Comparison of ENCODE assay signal across 1 cellular context in the genomic region with DNA sequence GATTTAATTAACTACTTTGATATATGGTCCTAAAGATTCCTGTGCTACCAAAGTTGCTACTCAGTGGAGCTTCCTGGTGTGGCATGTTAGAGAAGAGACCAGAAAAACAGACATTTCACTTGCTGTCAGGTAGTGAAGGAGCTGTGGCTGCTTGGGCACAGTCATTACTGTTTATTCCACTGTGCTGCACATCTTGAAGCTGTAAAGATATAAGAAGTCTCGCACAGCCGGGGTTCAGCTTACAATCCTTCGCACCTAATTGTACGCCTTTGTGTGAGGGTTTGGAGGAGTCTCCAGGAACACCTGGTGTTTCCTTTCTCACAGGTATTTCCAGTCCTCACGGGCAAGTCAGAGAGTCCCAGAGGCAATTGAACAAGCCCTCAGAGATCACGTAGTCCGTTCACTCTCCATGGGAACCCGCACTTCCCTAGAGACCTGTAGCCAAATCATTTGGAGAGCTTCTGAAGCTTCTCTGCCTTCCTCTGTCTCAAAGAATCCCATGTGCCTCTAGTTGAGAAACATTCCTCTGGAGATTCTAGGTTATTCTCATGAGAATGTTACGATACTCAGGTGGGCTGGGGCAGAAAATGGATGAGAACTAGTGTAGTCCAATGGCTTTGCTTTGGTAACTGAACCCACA.
TF ChIP-seq lines count a peak whose summit lies in the region.

No MANE protein-coding gene starts in this region.

TF ChIP-seq in GM23338, 12 proteins besides CTCF, POLR2A, EP300 and RAD21:
- TF ChIP-seq, protein P1, sequence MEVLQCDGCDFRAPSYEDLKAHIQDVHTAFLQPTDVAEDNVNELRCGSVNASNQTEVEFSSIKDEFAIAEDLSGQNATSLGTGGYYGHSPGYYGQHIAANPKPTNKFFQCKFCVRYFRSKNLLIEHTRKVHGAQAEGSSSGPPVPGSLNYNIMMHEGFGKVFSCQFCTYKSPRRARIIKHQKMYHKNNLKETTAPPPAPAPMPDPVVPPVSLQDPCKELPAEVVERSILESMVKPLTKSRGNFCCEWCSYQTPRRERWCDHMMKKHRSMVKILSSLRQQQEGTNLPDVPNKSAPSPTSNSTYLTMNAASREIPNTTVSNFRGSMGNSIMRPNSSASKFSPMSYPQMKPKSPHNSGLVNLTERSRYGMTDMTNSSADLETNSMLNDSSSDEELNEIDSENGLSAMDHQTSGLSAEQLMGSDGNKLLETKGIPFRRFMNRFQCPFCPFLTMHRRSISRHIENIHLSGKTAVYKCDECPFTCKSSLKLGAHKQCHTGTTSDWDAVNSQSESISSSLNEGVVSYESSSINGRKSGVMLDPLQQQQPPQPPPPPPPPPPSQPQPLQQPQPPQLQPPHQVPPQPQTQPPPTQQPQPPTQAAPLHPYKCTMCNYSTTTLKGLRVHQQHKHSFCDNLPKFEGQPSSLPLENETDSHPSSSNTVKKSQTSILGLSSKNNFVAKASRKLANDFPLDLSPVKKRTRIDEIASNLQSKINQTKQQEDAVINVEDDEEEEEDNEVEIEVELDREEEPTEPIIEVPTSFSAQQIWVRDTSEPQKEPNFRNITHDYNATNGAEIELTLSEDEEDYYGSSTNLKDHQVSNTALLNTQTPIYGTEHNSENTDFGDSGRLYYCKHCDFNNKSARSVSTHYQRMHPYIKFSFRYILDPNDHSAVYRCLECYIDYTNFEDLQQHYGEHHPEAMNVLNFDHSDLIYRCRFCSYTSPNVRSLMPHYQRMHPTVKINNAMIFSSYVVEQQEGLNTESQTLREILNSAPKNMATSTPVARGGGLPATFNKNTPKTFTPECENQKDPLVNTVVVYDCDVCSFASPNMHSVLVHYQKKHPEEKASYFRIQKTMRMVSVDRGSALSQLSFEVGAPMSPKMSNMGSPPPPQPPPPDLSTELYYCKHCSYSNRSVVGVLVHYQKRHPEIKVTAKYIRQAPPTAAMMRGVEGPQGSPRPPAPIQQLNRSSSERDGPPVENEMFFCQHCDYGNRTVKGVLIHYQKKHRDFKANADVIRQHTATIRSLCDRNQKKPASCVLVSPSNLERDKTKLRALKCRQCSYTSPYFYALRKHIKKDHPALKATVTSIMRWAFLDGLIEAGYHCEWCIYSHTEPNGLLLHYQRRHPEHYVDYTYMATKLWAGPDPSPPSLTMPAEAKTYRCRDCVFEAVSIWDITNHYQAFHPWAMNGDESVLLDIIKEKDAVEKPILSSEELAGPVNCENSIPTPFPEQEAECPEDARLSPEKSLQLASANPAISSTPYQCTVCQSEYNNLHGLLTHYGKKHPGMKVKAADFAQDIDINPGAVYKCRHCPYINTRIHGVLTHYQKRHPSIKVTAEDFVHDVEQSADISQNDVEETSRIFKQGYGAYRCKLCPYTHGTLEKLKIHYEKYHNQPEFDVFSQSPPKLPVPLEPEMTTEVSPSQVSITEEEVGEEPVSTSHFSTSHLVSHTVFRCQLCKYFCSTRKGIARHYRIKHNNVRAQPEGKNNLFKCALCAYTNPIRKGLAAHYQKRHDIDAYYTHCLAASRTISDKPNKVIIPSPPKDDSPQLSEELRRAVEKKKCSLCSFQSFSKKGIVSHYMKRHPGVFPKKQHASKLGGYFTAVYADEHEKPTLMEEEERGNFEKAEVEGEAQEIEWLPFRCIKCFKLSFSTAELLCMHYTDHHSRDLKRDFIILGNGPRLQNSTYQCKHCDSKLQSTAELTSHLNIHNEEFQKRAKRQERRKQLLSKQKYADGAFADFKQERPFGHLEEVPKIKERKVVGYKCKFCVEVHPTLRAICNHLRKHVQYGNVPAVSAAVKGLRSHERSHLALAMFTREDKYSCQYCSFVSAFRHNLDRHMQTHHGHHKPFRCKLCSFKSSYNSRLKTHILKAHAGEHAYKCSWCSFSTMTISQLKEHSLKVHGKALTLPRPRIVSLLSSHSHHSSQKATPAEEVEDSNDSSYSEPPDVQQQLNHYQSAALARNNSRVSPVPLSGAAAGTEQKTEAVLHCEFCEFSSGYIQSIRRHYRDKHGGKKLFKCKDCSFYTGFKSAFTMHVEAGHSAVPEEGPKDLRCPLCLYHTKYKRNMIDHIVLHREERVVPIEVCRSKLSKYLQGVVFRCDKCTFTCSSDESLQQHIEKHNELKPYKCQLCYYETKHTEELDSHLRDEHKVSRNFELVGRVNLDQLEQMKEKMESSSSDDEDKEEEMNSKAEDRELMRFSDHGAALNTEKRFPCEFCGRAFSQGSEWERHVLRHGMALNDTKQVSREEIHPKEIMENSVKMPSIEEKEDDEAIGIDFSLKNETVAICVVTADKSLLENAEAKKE (CRISPR knock-in tag; IDR thresholded peaks at IDR 0.05), result no peak
- TF ChIP-seq, protein P2, sequence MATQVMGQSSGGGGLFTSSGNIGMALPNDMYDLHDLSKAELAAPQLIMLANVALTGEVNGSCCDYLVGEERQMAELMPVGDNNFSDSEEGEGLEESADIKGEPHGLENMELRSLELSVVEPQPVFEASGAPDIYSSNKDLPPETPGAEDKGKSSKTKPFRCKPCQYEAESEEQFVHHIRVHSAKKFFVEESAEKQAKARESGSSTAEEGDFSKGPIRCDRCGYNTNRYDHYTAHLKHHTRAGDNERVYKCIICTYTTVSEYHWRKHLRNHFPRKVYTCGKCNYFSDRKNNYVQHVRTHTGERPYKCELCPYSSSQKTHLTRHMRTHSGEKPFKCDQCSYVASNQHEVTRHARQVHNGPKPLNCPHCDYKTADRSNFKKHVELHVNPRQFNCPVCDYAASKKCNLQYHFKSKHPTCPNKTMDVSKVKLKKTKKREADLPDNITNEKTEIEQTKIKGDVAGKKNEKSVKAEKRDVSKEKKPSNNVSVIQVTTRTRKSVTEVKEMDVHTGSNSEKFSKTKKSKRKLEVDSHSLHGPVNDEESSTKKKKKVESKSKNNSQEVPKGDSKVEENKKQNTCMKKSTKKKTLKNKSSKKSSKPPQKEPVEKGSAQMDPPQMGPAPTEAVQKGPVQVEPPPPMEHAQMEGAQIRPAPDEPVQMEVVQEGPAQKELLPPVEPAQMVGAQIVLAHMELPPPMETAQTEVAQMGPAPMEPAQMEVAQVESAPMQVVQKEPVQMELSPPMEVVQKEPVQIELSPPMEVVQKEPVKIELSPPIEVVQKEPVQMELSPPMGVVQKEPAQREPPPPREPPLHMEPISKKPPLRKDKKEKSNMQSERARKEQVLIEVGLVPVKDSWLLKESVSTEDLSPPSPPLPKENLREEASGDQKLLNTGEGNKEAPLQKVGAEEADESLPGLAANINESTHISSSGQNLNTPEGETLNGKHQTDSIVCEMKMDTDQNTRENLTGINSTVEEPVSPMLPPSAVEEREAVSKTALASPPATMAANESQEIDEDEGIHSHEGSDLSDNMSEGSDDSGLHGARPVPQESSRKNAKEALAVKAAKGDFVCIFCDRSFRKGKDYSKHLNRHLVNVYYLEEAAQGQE (IDR thresholded peaks at IDR 0.05; ENCODE audit: unreplicated experiment), result no peak
- TF ChIP-seq NANOG (IDR thresholded peaks at IDR 0.05; ENCODE audit: borderline replicate concordance) (no peak), ZNF331 (CRISPR knock-in tag; IDR thresholded peaks at IDR 0.05; ENCODE audit: low read depth) (no peak), CREB1 (CRISPR knock-in tag; IDR thresholded peaks at IDR 0.05; ENCODE audit: low read depth) (no peak), POLR2AphosphoS5 (IDR thresholded peaks at IDR 0.05; ENCODE audit: low read depth) (no peak), STAT1 (IDR thresholded peaks at IDR 0.05; ENCODE audit: unreplicated experiment) (no peak), ZNF114 (CRISPR knock-in tag; IDR thresholded peaks at IDR 0.05) (no peak), EZH2phosphoT487 (IDR thresholded peaks at IDR 0.05; ENCODE audit: unreplicated experiment) (no peak)
- TF ChIP-seq, protein P3, sequence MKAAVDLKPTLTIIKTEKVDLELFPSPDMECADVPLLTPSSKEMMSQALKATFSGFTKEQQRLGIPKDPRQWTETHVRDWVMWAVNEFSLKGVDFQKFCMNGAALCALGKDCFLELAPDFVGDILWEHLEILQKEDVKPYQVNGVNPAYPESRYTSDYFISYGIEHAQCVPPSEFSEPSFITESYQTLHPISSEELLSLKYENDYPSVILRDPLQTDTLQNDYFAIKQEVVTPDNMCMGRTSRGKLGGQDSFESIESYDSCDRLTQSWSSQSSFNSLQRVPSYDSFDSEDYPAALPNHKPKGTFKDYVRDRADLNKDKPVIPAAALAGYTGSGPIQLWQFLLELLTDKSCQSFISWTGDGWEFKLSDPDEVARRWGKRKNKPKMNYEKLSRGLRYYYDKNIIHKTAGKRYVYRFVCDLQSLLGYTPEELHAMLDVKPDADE (IDR thresholded peaks at IDR 0.05), result no peak
